In the genomic region with DNA sequence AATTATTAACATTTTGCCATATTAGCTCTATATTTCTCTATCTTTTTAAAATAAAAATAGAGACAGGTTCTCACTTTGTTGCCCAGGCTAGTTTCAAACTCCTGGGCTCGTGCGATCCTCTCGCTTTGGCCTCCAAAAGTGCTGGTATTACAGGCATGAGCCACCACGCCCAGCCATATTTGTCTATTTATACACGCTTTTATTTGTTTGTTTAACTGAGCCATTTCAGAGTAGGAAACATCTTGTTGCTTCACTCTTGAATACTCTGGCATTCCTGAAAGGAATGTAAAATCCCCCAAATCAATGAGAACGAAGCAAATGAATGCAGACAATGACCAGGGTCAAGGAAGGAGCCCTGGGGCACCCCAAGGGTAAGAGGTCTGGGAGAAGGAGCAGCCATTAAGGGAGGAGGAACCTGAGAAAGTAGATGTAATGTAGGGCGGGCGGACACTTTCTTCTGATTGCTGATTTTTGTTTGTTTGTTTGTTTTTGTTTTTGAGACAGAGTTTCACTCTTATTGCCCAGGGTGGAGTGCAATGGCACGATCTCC, we compare ENCODE assay signal across 30 cellular contexts. TPM values are rescaled to one million over a fixed set of nuclear protein-coding genes. Genes with fewer than 3 reads are reported as not detected.
DNase-seq lines count a peak whose midpoint lies in the region; ATAC-seq and TF ChIP-seq lines count a peak whose summit lies in the region.
"Had no signal": no experiment of that assay in that cellular context is flagged by ENCODE, and none has a peak within 500 bp of the region (broad histone marks: within the 10 kb centered on the region; RNA-seq: fewer than 3 reads in every experiment).

No MANE protein-coding gene starts in this region.

- no peaks in the 10 kb centered on the region for H3K27me3 ChIP-seq in NT2/D1 (ENCODE audit: insufficient read depth, insufficient read length)
- H3K27me3 ChIP-seq in colonic mucosa = no peaks in the 10 kb centered on the region
- H3K27me3 ChIP-seq in esophagus squamous epithelium = no peaks in the 10 kb centered on the region
- H3K27me3 ChIP-seq: body of pancreas, heart left ventricle, upper lobe of left lung had no signal

- no peak for TF ChIP-seq CTCF in colonic mucosa (IDR thresholded peaks at IDR 0.05)
- TF ChIP-seq CTCF in esophagus squamous epithelium (IDR thresholded peaks at IDR 0.05) = no peak

- H3K4me3 Mint-ChIP-seq in activated naive CD4-positive, alpha-beta T cell treated with anti-CD3 and anti-CD28 coated beads, Interleukin-2, amount 50 U/mL, for 24 hours = no peak overlapping the region
- H3K4me3 Mint-ChIP-seq in activated naive CD4-positive, alpha-beta T cell treated with anti-CD3 and anti-CD28 coated beads, Interleukin-2, amount 10 ng/mL, durations not matched to agents 7 days and 5 days = no peak overlapping the region
- H3K4me3 Mint-ChIP-seq in stimulated activated naive B cell treated with anti-CD40 and anti-IgM and Interleukin-4, amounts not matched to agents 10 μg/mL and 1 μg/mL and 100 μg/mL, for 72 hours = no peak overlapping the region
- H3K4me3 Mint-ChIP-seq: activated T-helper 1 cell treated with anti-CD3 and anti-CD28 coated beads, Interleukin-12 subunit alpha, Interleukin-12 subunit beta, Interleukin-2, Interleukin-4 antibody, amounts not matched to agents 30 ng/mL and 10 ng/mL and 1 ng/mL, durations not matched to agents 14 hours and 24 hours and 36 hours; CD4-positive, alpha-beta T cell; central memory CD8-positive, alpha-beta T cell; endodermal cell; natural killer cell treated with Interleukin-12 subunit alpha and Interleukin-12 subunit beta and Interleukin-15 and Interleukin-18, amount 100 ng/mL, for 72 hours; stimulated activated memory B cell treated with anti-CD40 and anti-IgM and Interleukin-4, amounts not matched to agents 10 μg/mL and 1 μg/mL and 100 μg/mL, for 72 hours had no signal

- DNase-seq in activated naive CD4-positive, alpha-beta T cell treated with anti-CD3 and anti-CD28 coated beads, Interleukin-2, amount 10 ng/mL, durations not matched to agents 7 days and 5 days = no peak
- DNase-seq in NT2/D1 (ENCODE audit: low read depth, low spot score) (peak; percentile 9), colonic mucosa (peak; percentile 53), DMS153 (lab: John Stamatoyannopoulos, UW) (no peak), esophagus squamous epithelium (lab: John Stamatoyannopoulos, UW) (no peak)
- no peak for DNase-seq in stimulated activated naive B cell treated with anti-CD40 and anti-IgM and Interleukin-4, amounts not matched to agents 10 μg/mL and 1 μg/mL and 100 μg/mL, for 72 hours
- DNase-seq: activated CD4-positive, alpha-beta T cell treated with anti-CD3 and anti-CD28 coated beads, Interleukin-2, amount 50 U/mL, for 48 hours; activated CD4-positive, CD25-positive, alpha-beta regulatory T cell treated with anti-CD3 and anti-CD28 coated beads, Interleukin-2, amount 50 U/mL, for 72 hours; activated naive CD4-positive, alpha-beta T cell treated with Interleukin-2 at 50 U/mL for 16 hours; body of pancreas; CD4-positive, alpha-beta T cell; dermis blood vessel endothelial cell; endodermal cell; foreskin fibroblast; heart left ventricle; kidney; NCI-H1092 treated with DMSO at 0.1 percent for 48 hours; NCI-H187; NCI-H446 treated with DMSO at 0.1 percent for 48 hours; NCI-H82; substantia nigra; T-helper 1 cell; upper lobe of left lung had no signal

- no peak for ATAC-seq in stimulated activated naive B cell treated with anti-CD40 and anti-IgM and Interleukin-4, amounts not matched to agents 10 μg/mL and 1 μg/mL and 100 μg/mL, for 72 hours (replicated peaks)
- no peak for ATAC-seq in GM18870 (IDR thresholded peaks at IDR 0.05; ENCODE audit: unreplicated experiment)
- ATAC-seq: body of pancreas; heart left ventricle; natural killer cell treated with Interleukin-12 subunit alpha and Interleukin-12 subunit beta and Interleukin-15 and Interleukin-18, amount 100 ng/mL, for 72 hours; stimulated activated memory B cell treated with anti-CD40 and anti-IgM and Interleukin-4, amounts not matched to agents 10 μg/mL and 1 μg/mL and 100 μg/mL, for 72 hours had no signal

- H3K4me3 ChIP-seq in NT2/D1 (ENCODE audit: insufficient read length, low read depth) (no peak overlapping the region), colonic mucosa (no peak overlapping the region), esophagus squamous epithelium (no peak overlapping the region)
- H3K4me3 ChIP-seq: body of pancreas, heart left ventricle, upper lobe of left lung had no signal

- H3K4me1 ChIP-seq in NT2/D1 (ENCODE audit: insufficient read depth, insufficient read length) (no peaks in the 10 kb centered on the region), colonic mucosa (peaks cover 5% of the 10 kb centered on the region), esophagus squamous epithelium (peaks cover 0 to 23% (median 0%) of the 10 kb centered on the region in 3 donors)

- H3K27ac ChIP-seq in colonic mucosa (no peak overlapping the region), esophagus squamous epithelium (no peak overlapping the region)
- H3K27ac ChIP-seq: 22Rv1, body of pancreas, heart left ventricle, upper lobe of left lung had no signal

- CTCF ChIA-PET in activated naive CD4-positive, alpha-beta T cell treated with anti-CD3 and anti-CD28 coated beads, Interleukin-2, amount 10 ng/mL, durations not matched to agents 7 days and 5 days (lab: Charles Lee) = no interaction called here

- H3K27me3 Mint-ChIP-seq in activated naive CD4-positive, alpha-beta T cell treated with anti-CD3 and anti-CD28 coated beads, Interleukin-2, amount 50 U/mL, for 24 hours = no peaks in the 10 kb centered on the region
- no peaks in the 10 kb centered on the region for H3K27me3 Mint-ChIP-seq in activated naive CD4-positive, alpha-beta T cell treated with anti-CD3 and anti-CD28 coated beads, Interleukin-2, amount 10 ng/mL, durations not matched to agents 7 days and 5 days
- H3K27me3 Mint-ChIP-seq in stimulated activated naive B cell treated with anti-CD40 and anti-IgM and Interleukin-4, amounts not matched to agents 10 μg/mL and 1 μg/mL and 100 μg/mL, for 72 hours = no peaks in the 10 kb centered on the region
- H3K27me3 Mint-ChIP-seq: CD4-positive, alpha-beta T cell; central memory CD8-positive, alpha-beta T cell had no signal

- H3K36me3 ChIP-seq in NT2/D1 (ENCODE audit: insufficient read depth, insufficient read length, low read length) (no peaks in the 10 kb centered on the region), colonic mucosa (no peaks in the 10 kb centered on the region), esophagus squamous epithelium (no peaks in the 10 kb centered on the region)
- H3K36me3 ChIP-seq: heart left ventricle, upper lobe of left lung had no signal

- H3K9me3 Mint-ChIP-seq in activated naive CD4-positive, alpha-beta T cell treated with anti-CD3 and anti-CD28 coated beads, Interleukin-2, amount 50 U/mL, for 24 hours = no peaks in the 10 kb centered on the region
- H3K9me3 Mint-ChIP-seq in activated naive CD4-positive, alpha-beta T cell treated with anti-CD3 and anti-CD28 coated beads, Interleukin-2, amount 10 ng/mL, durations not matched to agents 7 days and 5 days = no peaks in the 10 kb centered on the region
- H3K9me3 Mint-ChIP-seq in stimulated activated naive B cell treated with anti-CD40 and anti-IgM and Interleukin-4, amounts not matched to agents 10 μg/mL and 1 μg/mL and 100 μg/mL, for 72 hours = no peaks in the 10 kb centered on the region
- H3K9me3 Mint-ChIP-seq: activated T-helper 1 cell treated with anti-CD3 and anti-CD28 coated beads, Interleukin-12 subunit alpha, Interleukin-12 subunit beta, Interleukin-2, Interleukin-4 antibody, amounts not matched to agents 30 ng/mL and 10 ng/mL and 1 ng/mL, durations not matched to agents 14 hours and 24 hours and 36 hours; CD4-positive, alpha-beta T cell; central memory CD8-positive, alpha-beta T cell; endodermal cell; natural killer cell treated with Interleukin-12 subunit alpha and Interleukin-12 subunit beta and Interleukin-15 and Interleukin-18, amount 100 ng/mL, for 72 hours; stimulated activated memory B cell treated with anti-CD40 and anti-IgM and Interleukin-4, amounts not matched to agents 10 μg/mL and 1 μg/mL and 100 μg/mL, for 72 hours had no signal

- peak overlapping the region; percentile 38 for H3K27ac Mint-ChIP-seq in activated naive CD4-positive, alpha-beta T cell treated with anti-CD3 and anti-CD28 coated beads, Interleukin-2, amount 50 U/mL, for 24 hours
- no peak overlapping the region for H3K27ac Mint-ChIP-seq in activated naive CD4-positive, alpha-beta T cell treated with anti-CD3 and anti-CD28 coated beads, Interleukin-2, amount 10 ng/mL, durations not matched to agents 7 days and 5 days
- peak overlapping the region; percentile 68 for H3K27ac Mint-ChIP-seq in stimulated activated naive B cell treated with anti-CD40 and anti-IgM and Interleukin-4, amounts not matched to agents 10 μg/mL and 1 μg/mL and 100 μg/mL, for 72 hours
- H3K27ac Mint-ChIP-seq: activated T-helper 1 cell treated with anti-CD3 and anti-CD28 coated beads, Interleukin-12 subunit alpha, Interleukin-12 subunit beta, Interleukin-2, Interleukin-4 antibody, amounts not matched to agents 30 ng/mL and 10 ng/mL and 1 ng/mL, durations not matched to agents 14 hours and 24 hours and 36 hours; CD4-positive, alpha-beta T cell; endodermal cell; natural killer cell treated with Interleukin-12 subunit alpha and Interleukin-12 subunit beta and Interleukin-15 and Interleukin-18, amount 100 ng/mL, for 72 hours; stimulated activated memory B cell treated with anti-CD40 and anti-IgM and Interleukin-4, amounts not matched to agents 10 μg/mL and 1 μg/mL and 100 μg/mL, for 72 hours had no signal

- intact Hi-C loops in colonic mucosa (cut with DNase I) = no loop called here
- intact Hi-C loops in esophagus squamous epithelium (cut with DNase I) = no loop called here

- WGBS in esophagus squamous epithelium, 2 donors = 77 to 81% methylated on average over 9 of the region's 9 CpGs

- TF ChIP-seq POLR2A in esophagus squamous epithelium (IDR thresholded peaks at IDR 0.05) = no peak

- no peaks in the 10 kb centered on the region for H3K9me3 ChIP-seq in NT2/D1 (ENCODE audit: insufficient read depth, low read length)
- H3K9me3 ChIP-seq in colonic mucosa = no peaks in the 10 kb centered on the region
- H3K9me3 ChIP-seq in esophagus squamous epithelium = no peaks in the 10 kb centered on the region
- H3K9me3 ChIP-seq: body of pancreas, heart left ventricle, upper lobe of left lung had no signal

- no peaks in the 10 kb centered on the region for H3K36me3 Mint-ChIP-seq in activated naive CD4-positive, alpha-beta T cell treated with anti-CD3 and anti-CD28 coated beads, Interleukin-2, amount 50 U/mL, for 24 hours
- H3K36me3 Mint-ChIP-seq in activated naive CD4-positive, alpha-beta T cell treated with anti-CD3 and anti-CD28 coated beads, Interleukin-2, amount 10 ng/mL, durations not matched to agents 7 days and 5 days = no peaks in the 10 kb centered on the region
- no peaks in the 10 kb centered on the region for H3K36me3 Mint-ChIP-seq in stimulated activated naive B cell treated with anti-CD40 and anti-IgM and Interleukin-4, amounts not matched to agents 10 μg/mL and 1 μg/mL and 100 μg/mL, for 72 hours
- H3K36me3 Mint-ChIP-seq: natural killer cell treated with Interleukin-12 subunit alpha and Interleukin-12 subunit beta and Interleukin-15 and Interleukin-18, amount 100 ng/mL, for 72 hours; stimulated activated memory B cell treated with anti-CD40 and anti-IgM and Interleukin-4, amounts not matched to agents 10 μg/mL and 1 μg/mL and 100 μg/mL, for 72 hours had no signal

- peaks cover 23% of the 10 kb centered on the region for H3K4me1 Mint-ChIP-seq in activated naive CD4-positive, alpha-beta T cell treated with anti-CD3 and anti-CD28 coated beads, Interleukin-2, amount 50 U/mL, for 24 hours
- H3K4me1 Mint-ChIP-seq in activated naive CD4-positive, alpha-beta T cell treated with anti-CD3 and anti-CD28 coated beads, Interleukin-2, amount 10 ng/mL, durations not matched to agents 7 days and 5 days = peaks cover 23% of the 10 kb centered on the region
- peaks cover 20 to 41% of the 10 kb centered on the region in 2 donors for H3K4me1 Mint-ChIP-seq in stimulated activated naive B cell treated with anti-CD40 and anti-IgM and Interleukin-4, amounts not matched to agents 10 μg/mL and 1 μg/mL and 100 μg/mL, for 72 hours
- H3K4me1 Mint-ChIP-seq: central memory CD8-positive, alpha-beta T cell had no signal

- H3K9ac ChIP-seq in NT2/D1 (ENCODE audit: insufficient read length, low read depth) (no peak overlapping the region), colonic mucosa (ENCODE audit: low read depth in 2 of 2, low read length in 2 of 2) (no peak overlapping the region)

RNA-seq across cellular contexts. Expression of a gene that starts 31.7 kb away (rescaled TPM):
- 100 to 1,000 TPM; 187 to 212 TPM for total RNA-seq in colonic mucosa
- 100 to 1,000 TPM in 1 of 4 donors, 10 to 100 TPM in 3; 72.6 to 101 (median 78.3) TPM for total RNA-seq in esophagus squamous epithelium

Comparison
In these comparisons a context has a peak if more than half of its experiments do, and no peak if none do; other contexts are left out.
1. DNase-seq: peak in NT2/D1 (single experiment) and colonic mucosa (single experiment); none in activated naive CD4-positive, alpha-beta T cell treated with anti-CD3 and anti-CD28 coated beads, Interleukin-2, amount 10 ng/mL, durations not matched to agents 7 days and 5 days (single experiment), stimulated activated naive B cell treated with anti-CD40 and anti-IgM and Interleukin-4, amounts not matched to agents 10 μg/mL and 1 μg/mL and 100 μg/mL, for 72 hours (single experiment), DMS153 (single experiment) and esophagus squamous epithelium (single experiment).